Comparison of ENCODE assay signal across 1 cellular context in genomic region chr10:110088756-110089155, GRCh38.
A peak's percentile ranks its signal among the peaks of the same experiment; 100 is the strongest.
TF ChIP-seq lines count a peak whose summit lies in the region.

No MANE protein-coding gene starts in this region.

TF ChIP-seq in K562, 482 proteins besides CTCF, POLR2A, EP300 and RAD21 (continued from another document):
- no peak for TF ChIP-seq ARID4B (CRISPR knock-in tag; IDR thresholded peaks at IDR 0.05)
- no peak for TF ChIP-seq CHD1 (IDR thresholded peaks at IDR 0.05; ENCODE audit: low read length)
- TF ChIP-seq C11orf30 (IDR thresholded peaks at IDR 0.05; ENCODE audit: low read depth) = peak; percentile 77
- no peak for TF ChIP-seq DDX20 (tag; IDR thresholded peaks at IDR 0.05; ENCODE audit: low read depth)
- no peak for TF ChIP-seq THRA (IDR thresholded peaks at IDR 0.05)
